17 cellular contexts compared by ENCODE assay signal in the genomic region with DNA sequence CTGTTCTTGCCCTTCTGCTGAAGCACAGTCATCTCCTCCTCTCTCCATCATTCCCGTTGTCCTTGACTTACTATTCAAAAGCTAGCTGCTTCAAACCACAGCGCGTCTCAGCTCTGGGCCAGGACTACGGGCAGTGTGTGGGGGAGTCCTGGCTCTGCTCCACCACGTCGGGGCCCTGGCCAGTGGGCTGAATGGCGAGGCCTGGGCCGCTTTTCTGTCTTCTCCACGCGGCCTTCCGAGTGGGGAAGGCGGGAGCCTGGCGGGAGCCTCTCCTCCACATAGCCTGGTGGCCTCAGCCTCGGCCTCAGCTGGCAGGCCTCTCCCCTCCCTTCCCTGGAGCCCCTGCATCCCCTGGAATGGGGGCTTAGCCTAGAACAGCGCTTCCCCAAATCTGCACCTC.
"Had no signal": no experiment of that assay in that cellular context is flagged by ENCODE, and none has a peak within 500 bp of the region (broad histone marks: within the 10 kb centered on the region; RNA-seq: fewer than 3 reads in every experiment).

No MANE protein-coding gene starts in this region.

- H3K4me3 ChIP-seq: body of pancreas, esophagus squamous epithelium, gastroesophageal sphincter, left lung, tibial artery, uterus had no signal

- H3K27me3 ChIP-seq: body of pancreas, esophagus squamous epithelium, gastroesophageal sphincter, left lung, tibial artery, uterus had no signal

- DNase-seq: activated CD4-positive, alpha-beta memory T cell treated with anti-CD3 and anti-CD28 coated beads for 36 hours; activated CD4-positive, alpha-beta T cell treated with anti-CD3 and anti-CD28 coated beads for 48 hours; activated effector memory CD4-positive, alpha-beta T cell treated with Interleukin-2 at 50 U/mL for 16 hours; activated naive CD4-positive, alpha-beta T cell treated with anti-CD3 and anti-CD28 coated beads for 36 hours; activated T-cell treated with anti-CD3 and anti-CD28 coated beads, Interleukin-2, amount 50 U/mL, for 48 hours; body of pancreas; effector memory CD8-positive, alpha-beta T cell; esophagus squamous epithelium; midbrain; SK-N-SH; stimulated activated CD4-positive, alpha-beta T cell treated with anti-CD3 and anti-CD28 coated beads, Interleukin-4, amount 100 ng/mL, for 4 hours; stimulated activated naive CD8-positive, alpha-beta T cell treated with anti-CD3 and anti-CD28 coated beads, Interleukin-15, Interleukin-2, amounts not matched to agents 100 U/mL and 50 U/mL, for 24 hours; uterus had no signal

- H3K9me3 ChIP-seq: body of pancreas, esophagus squamous epithelium, gastroesophageal sphincter, left lung, SK-N-SH, tibial artery, uterus had no signal

- H3K27ac Mint-ChIP-seq: activated CD4-positive, alpha-beta memory T cell treated with anti-CD3 and anti-CD28 coated beads for 36 hours; activated naive CD4-positive, alpha-beta T cell treated with anti-CD3 and anti-CD28 coated beads for 36 hours; effector memory CD8-positive, alpha-beta T cell; natural killer cell treated with Interleukin-12 subunit alpha and Interleukin-12 subunit beta and Interleukin-15 and Interleukin-18, amount 100 ng/mL, for 72 hours had no signal

- H3K36me3 Mint-ChIP-seq: natural killer cell treated with Interleukin-12 subunit alpha and Interleukin-12 subunit beta and Interleukin-15 and Interleukin-18, amount 100 ng/mL, for 72 hours had no signal

- H3K27ac ChIP-seq: body of pancreas, esophagus squamous epithelium, gastroesophageal sphincter, left lung, tibial artery, uterus had no signal

- H3K27me3 Mint-ChIP-seq: activated CD4-positive, alpha-beta memory T cell treated with anti-CD3 and anti-CD28 coated beads for 36 hours; effector memory CD8-positive, alpha-beta T cell; natural killer cell treated with Interleukin-12 subunit alpha and Interleukin-12 subunit beta and Interleukin-15 and Interleukin-18, amount 100 ng/mL, for 72 hours had no signal

- H3K36me3 ChIP-seq: uterus had no signal

- H3K4me3 Mint-ChIP-seq: activated CD4-positive, alpha-beta memory T cell treated with anti-CD3 and anti-CD28 coated beads for 36 hours; activated naive CD4-positive, alpha-beta T cell treated with anti-CD3 and anti-CD28 coated beads for 36 hours; effector memory CD8-positive, alpha-beta T cell; natural killer cell treated with Interleukin-12 subunit alpha and Interleukin-12 subunit beta and Interleukin-15 and Interleukin-18, amount 100 ng/mL, for 72 hours had no signal

- H3K9me3 Mint-ChIP-seq: activated CD4-positive, alpha-beta memory T cell treated with anti-CD3 and anti-CD28 coated beads for 36 hours; activated naive CD4-positive, alpha-beta T cell treated with anti-CD3 and anti-CD28 coated beads for 36 hours; effector memory CD8-positive, alpha-beta T cell; natural killer cell treated with Interleukin-12 subunit alpha and Interleukin-12 subunit beta and Interleukin-15 and Interleukin-18, amount 100 ng/mL, for 72 hours had no signal

- H3K4me1 ChIP-seq: body of pancreas, gastroesophageal sphincter, left lung, tibial artery, uterus had no signal
